8 cellular contexts compared by ENCODE assay signal in the genomic region with DNA sequence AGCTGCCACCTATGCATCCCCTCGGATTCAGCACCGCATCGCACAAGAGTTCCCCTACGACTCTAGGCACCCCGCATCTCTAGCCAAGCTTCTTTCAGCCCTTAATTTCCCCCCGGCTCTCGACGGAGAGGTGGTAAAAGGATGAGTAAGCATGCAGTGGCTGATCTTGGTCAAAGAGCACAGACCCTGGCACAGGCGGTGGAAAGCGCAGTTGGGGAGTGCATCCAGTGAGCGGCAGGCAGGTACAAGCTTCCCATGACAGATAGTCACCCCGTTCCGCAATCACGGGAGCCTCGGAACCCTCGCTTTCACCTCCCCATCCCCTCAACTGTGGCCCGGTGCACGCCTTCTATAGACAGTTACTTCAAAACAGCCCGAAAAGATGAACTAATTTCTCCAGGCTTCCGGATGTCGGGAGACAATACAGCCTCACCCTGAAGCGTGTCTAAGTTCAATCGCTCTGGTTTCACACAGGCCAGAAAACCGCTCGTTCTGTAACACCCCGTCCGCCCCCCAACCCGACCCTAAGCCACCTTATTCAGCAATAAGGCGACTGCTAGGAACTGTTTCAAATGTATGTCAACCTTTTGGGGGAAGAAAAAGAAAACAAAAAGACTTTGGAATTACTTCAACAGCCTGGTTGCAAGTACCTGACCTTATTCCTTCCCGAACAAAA.
DNase-seq lines count a peak whose midpoint lies in the region; ATAC-seq and TF ChIP-seq lines count a peak whose summit lies in the region.

No MANE protein-coding gene starts in this region.

- H3K9ac ChIP-seq in KMS-11 (peak overlapping the region; percentile 99), duodenal mucosa (ENCODE audit: low read depth in 1 of 2, low read length in 2 of 2) (peak overlapping the region; percentile 89 to 95)

- 0 out of 2 replicates have a peak overlapping the region, but pooled peaks have one; percentile 38 for H2AFZ ChIP-seq in KMS-11 (ENCODE audit: low read depth)

- H3K27me3 ChIP-seq in KMS-11 (ENCODE audit: insufficient read depth, low read depth) (no peaks in the 10 kb centered on the region), duodenal mucosa (ENCODE audit: control insufficient read depth in 1 of 2, insufficient read depth in 2 of 2, low read length in 2 of 2) (no peaks in the 10 kb centered on the region)

- H3K36me3 ChIP-seq in KMS-11 (ENCODE audit: insufficient read depth) (no peaks in the 10 kb centered on the region), duodenal mucosa (ENCODE audit: control insufficient read depth in 1 of 2, insufficient read depth in 2 of 2, low read length in 2 of 2) (no peaks in the 10 kb centered on the region)

- peaks cover 53% of the 10 kb centered on the region for H4K20me1 ChIP-seq in KMS-11 (ENCODE audit: insufficient read depth)

- peak overlapping the region; percentile 81 for H3K4me3 Mint-ChIP-seq in memory B cell

- peaks cover 57% of the 10 kb centered on the region for H3K79me2 ChIP-seq in KMS-11 (ENCODE audit: insufficient read depth, low read depth)

- peak overlapping the region; percentile 95 for H3K4me2 ChIP-seq in KMS-11

- no peaks in the 10 kb centered on the region for H3K9me3 Mint-ChIP-seq in memory B cell

- no peaks in the 10 kb centered on the region for H3K9me3 ChIP-seq in duodenal mucosa (ENCODE audit: control insufficient read depth in 1 of 2, low read length in 2 of 2)

- ATAC-seq in memory B cell (ENCODE audit: low read depth) (no peak), HG03460 (IDR thresholded peaks at IDR 0.05; ENCODE audit: unreplicated experiment) (no peak)

- H3K27ac ChIP-seq in KMS-11 (peak overlapping the region; percentile 97), duodenal mucosa (ENCODE audit: low read depth, low read length) (peak overlapping the region; percentile 99)

- DNase-seq in CD1c-positive myeloid dendritic cell (ENCODE audit: extremely low spot score) (peak; percentile 64), memory B cell (ENCODE audit: low spot score in 2 of 2) (peak; percentile 11 to 32), NOMO-1 treated with dmso at 0.1 percent for 144 hours (lab: John Stamatoyannopoulos, UW; ENCODE audit: unreplicated experiment) (no peak)
- peak; percentile 32 to 46 for DNase-seq in activated CD4-positive, alpha-beta T cell treated with anti-CD3 and anti-CD28 coated beads, Interleukin-2, amount 50 U/mL, for 24 hours (ENCODE audit: low read depth in 1 of 2, low spot score in 1 of 2)
- DNase-seq in stimulated activated CD8-positive, alpha-beta memory T cell treated with anti-CD3 and anti-CD28 coated beads, Interleukin-15, amount 100 ng/mL, for 1 hour (ENCODE audit: low read depth): peak; percentile 22

- H3K27ac Mint-ChIP-seq in memory B cell: peak overlapping the region; percentile 94

- H3K27me3 Mint-ChIP-seq in memory B cell: no peaks in the 10 kb centered on the region

- TF ChIP-seq CTCF in KMS-11 (conservative IDR thresholded peaks at IDR 0.05; ENCODE audit: low read depth, low read length): no peak

- H3K36me3 Mint-ChIP-seq in memory B cell: peaks cover 7% of the 10 kb centered on the region

- H3K4me3 ChIP-seq in KMS-11 (IDR thresholded peaks at IDR 0.05; ENCODE audit: insufficient read depth, low read depth, low read length): peak overlapping the region; percentile 66
- H3K4me3 ChIP-seq in duodenal mucosa (ENCODE audit: low read depth in 1 of 2, low read length in 2 of 2): peak overlapping the region; percentile 72 to 82

- H3K4me1 ChIP-seq in KMS-11 (ENCODE audit: low read depth, poor library complexity, severe bottlenecking) (peaks cover 46% of the 10 kb centered on the region), duodenal mucosa (ENCODE audit: control insufficient read depth in 1 of 2, insufficient read depth in 2 of 2, low read length in 2 of 2) (peaks cover 20 to 24% of the 10 kb centered on the region in 2 donors)

- peaks cover 33% of the 10 kb centered on the region for H3K4me1 Mint-ChIP-seq in memory B cell
